Comparison of ENCODE assay signal across 9 cellular contexts in genomic region chr13:27442071-27442647, GRCh38. TPM values are rescaled to one million over a fixed set of nuclear protein-coding genes. Genes with fewer than 3 reads are reported as not detected.
DNase-seq lines count a peak whose midpoint lies in the region; ATAC-seq and TF ChIP-seq lines count a peak whose summit lies in the region.
"Had no signal": no experiment of that assay in that cellular context is flagged by ENCODE, and none has a peak within 500 bp of the region (broad histone marks: within the 10 kb centered on the region; RNA-seq: fewer than 3 reads in every experiment).

No MANE protein-coding gene starts in this region.

- H3K36me3 Mint-ChIP-seq in endothelial cell (ENCODE audit: low read depth, unreplicated experiment), result peaks cover 17% of the 10 kb centered on the region
- H3K36me3 Mint-ChIP-seq in stimulated activated effector memory CD8-positive, alpha-beta T cell treated with anti-CD3 and anti-CD28 coated beads, Interleukin-12 subunit alpha, Interleukin-12 subunit beta, amount 100 ng/mL, for 72 hours, result peaks cover 42% of the 10 kb centered on the region

- peak; percentile 55 for ATAC-seq in stimulated activated effector memory CD8-positive, alpha-beta T cell treated with anti-CD3 and anti-CD28 coated beads, Interleukin-12 subunit alpha, Interleukin-12 subunit beta, amount 100 ng/mL, for 72 hours
- ATAC-seq in GM18519 (IDR thresholded peaks at IDR 0.05; ENCODE audit: low FRiP score, unreplicated experiment), result no peak

- DNase-seq in HT-29 (ENCODE audit: low spot score) (peak; percentile 98), T-helper 9 cell (peak; percentile 42), endothelial cell (ENCODE audit: low spot score) (no peak), hepatic stellate cell (ENCODE audit: low spot score) (no peak), EL (no peak)
- no peak for DNase-seq in stimulated activated effector memory CD8-positive, alpha-beta T cell treated with anti-CD3 and anti-CD28 coated beads, Interleukin-12 subunit alpha, Interleukin-12 subunit beta, amount 100 ng/mL, for 72 hours (ENCODE audit: low spot score in 2 of 2)
- DNase-seq: PC-9 had no signal

- no peak for TF ChIP-seq CTCF in endothelial cell (IDR thresholded peaks at IDR 0.05; ENCODE audit: unreplicated experiment)

- no peaks in the 10 kb centered on the region for H3K9me3 Mint-ChIP-seq in endothelial cell (ENCODE audit: unreplicated experiment)
- H3K9me3 Mint-ChIP-seq in stimulated activated effector memory CD8-positive, alpha-beta T cell treated with anti-CD3 and anti-CD28 coated beads, Interleukin-12 subunit alpha, Interleukin-12 subunit beta, amount 100 ng/mL, for 72 hours, result no peaks in the 10 kb centered on the region
- H3K9me3 Mint-ChIP-seq: neural progenitor cell had no signal

- peaks cover 26% of the 10 kb centered on the region for H3K4me1 Mint-ChIP-seq in endothelial cell (ENCODE audit: unreplicated experiment)
- peaks cover 54% of the 10 kb centered on the region for H3K4me1 Mint-ChIP-seq in stimulated activated effector memory CD8-positive, alpha-beta T cell treated with anti-CD3 and anti-CD28 coated beads, Interleukin-12 subunit alpha, Interleukin-12 subunit beta, amount 100 ng/mL, for 72 hours
- H3K4me1 Mint-ChIP-seq: neural progenitor cell had no signal

- peak overlapping the region; percentile 7 for H3K27ac Mint-ChIP-seq in endothelial cell (ENCODE audit: unreplicated experiment)
- H3K27ac Mint-ChIP-seq in stimulated activated effector memory CD8-positive, alpha-beta T cell treated with anti-CD3 and anti-CD28 coated beads, Interleukin-12 subunit alpha, Interleukin-12 subunit beta, amount 100 ng/mL, for 72 hours, result peak overlapping the region; percentile 57
- H3K27ac Mint-ChIP-seq: neural progenitor cell had no signal

- H3K4me3 Mint-ChIP-seq in endothelial cell (ENCODE audit: unreplicated experiment), result peak overlapping the region; percentile 14
- peak overlapping the region; percentile 50 for H3K4me3 Mint-ChIP-seq in stimulated activated effector memory CD8-positive, alpha-beta T cell treated with anti-CD3 and anti-CD28 coated beads, Interleukin-12 subunit alpha, Interleukin-12 subunit beta, amount 100 ng/mL, for 72 hours
- H3K4me3 Mint-ChIP-seq: neural progenitor cell had no signal

- peaks cover 2% of the 10 kb centered on the region for H3K27me3 Mint-ChIP-seq in endothelial cell (ENCODE audit: unreplicated experiment)

RNA-seq across cellular contexts. Expression of gene MTIF3, which starts 8.2 kb away (rescaled TPM):
- 45.1 and 62.7 TPM in 2 replicates for total RNA-seq in HT-29 (2014; rRNA removed; shearing (Covaris generic))
- total RNA-seq in endothelial cell (ENCODE audit: unreplicated experiment), result 51.2 TPM

RNA-seq across cellular contexts. Expression of gene GTF3A, which starts 17.7 kb away (rescaled TPM):
- total RNA-seq in HT-29 (2014; rRNA removed; shearing (Covaris generic)), result 405 and 541 TPM in 2 replicates
- 73.6 TPM for total RNA-seq in endothelial cell (ENCODE audit: unreplicated experiment)

Comparison
In these comparisons a context has a peak if more than half of its experiments do, and no peak if none do; other contexts are left out.
1. DNase-seq: peak in HT-29 (single experiment) and T-helper 9 cell (single experiment); none in endothelial cell (single experiment), stimulated activated effector memory CD8-positive, alpha-beta T cell treated with anti-CD3 and anti-CD28 coated beads, Interleukin-12 subunit alpha, Interleukin-12 subunit beta, amount 100 ng/mL, for 72 hours (0 of 2), hepatic stellate cell (single experiment) and EL (single experiment).